In the genomic region with DNA sequence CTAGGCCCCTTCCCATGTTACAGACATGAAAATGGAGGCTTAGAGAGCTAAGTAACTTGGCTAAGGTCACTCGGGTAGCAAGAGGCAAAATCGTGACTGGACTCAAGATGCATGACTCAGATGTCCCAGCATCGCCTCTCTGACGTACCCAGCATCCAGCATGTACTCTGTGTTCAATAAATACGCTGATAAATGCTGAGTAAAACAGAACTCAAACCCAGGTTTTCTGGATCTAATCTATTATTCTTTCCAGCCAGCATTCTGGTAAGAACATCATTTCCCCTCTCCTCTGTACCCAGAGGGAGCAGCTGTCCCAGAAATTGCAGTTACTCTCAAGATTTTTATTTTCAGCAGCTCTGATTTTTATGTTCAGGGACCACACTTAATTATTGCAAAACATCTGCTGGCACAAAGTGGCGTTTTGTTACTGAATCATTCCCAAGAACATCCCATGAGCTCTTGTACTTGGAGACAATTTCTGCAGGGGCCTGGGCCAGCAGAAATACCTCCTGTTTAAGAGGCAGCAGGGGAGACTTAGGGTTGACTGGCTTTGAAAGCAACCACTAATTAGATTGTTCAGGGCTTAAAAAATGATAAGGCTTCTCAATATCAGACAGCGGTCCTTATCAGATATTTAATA, we compare ENCODE assay signal across 20 cellular contexts.
DNase-seq lines count a peak whose midpoint lies in the region; ATAC-seq and TF ChIP-seq lines count a peak whose summit lies in the region.
"Had no signal": no experiment of that assay in that cellular context is flagged by ENCODE, and none has a peak within 500 bp of the region (broad histone marks: within the 10 kb centered on the region; RNA-seq: fewer than 3 reads in every experiment).

No MANE protein-coding gene starts in this region.

- H3K36me3 ChIP-seq in body of pancreas (replicated peaks in 1 of 2; ENCODE audit: insufficient read depth in 1 of 2, low read depth in 2 of 2), result no peaks in the 10 kb centered on the region
- no peaks in the 10 kb centered on the region for H3K36me3 ChIP-seq in tibial nerve
- H3K36me3 ChIP-seq in CD8-positive, alpha-beta memory T cell (ENCODE audit: insufficient read depth, low read length), result no peaks in the 10 kb centered on the region

- H3K9me3 Mint-ChIP-seq in CD8-positive, alpha-beta memory T cell, result no peaks in the 10 kb centered on the region
- H3K9me3 Mint-ChIP-seq: central memory CD8-positive, alpha-beta T cell; nephron progenitor cell; WTC11 had no signal

- no peak overlapping the region for H3K27ac Mint-ChIP-seq in CD8-positive, alpha-beta memory T cell
- H3K27ac Mint-ChIP-seq: CD14-positive monocyte, HFFc6, nephron progenitor cell, WTC11 had no signal

- no peaks in the 10 kb centered on the region for H3K4me1 ChIP-seq in body of pancreas
- H3K4me1 ChIP-seq in tibial nerve, result no peaks in the 10 kb centered on the region
- no peaks in the 10 kb centered on the region for H3K4me1 ChIP-seq in CD8-positive, alpha-beta memory T cell (ENCODE audit: insufficient read depth, low read length)

- no peak overlapping the region for H3K4me3 ChIP-seq in body of pancreas
- no peak overlapping the region for H3K4me3 ChIP-seq in tibial nerve
- H3K4me3 ChIP-seq in CD8-positive, alpha-beta memory T cell (ENCODE audit: low read length), result no peak overlapping the region
- H3K4me3 ChIP-seq: smooth muscle cell had no signal

- DNase-seq in body of pancreas (peak in 3 of 4 donors; percentile 24 to 43 (median 26)), Right ventricle myocardium superior (peak; percentile 73), pons (ENCODE audit: low spot score) (peak; percentile 10), tibial nerve (ENCODE audit: low spot score in 2 of 2) (peak; percentile 23 to 75), RPMI8226 (no peak), amniotic stem cell (lab: John Stamatoyannopoulos, UW) (no peak), 8988T (no peak)
- no peak for DNase-seq in CD8-positive, alpha-beta memory T cell
- DNase-seq: activated naive CD4-positive, alpha-beta T cell treated with Interleukin-2 at 50 U/mL for 16 hours; HFFc6; hippocampal formation; Kasumi-1; NCI-H1694 treated with DMSO at 0.1 percent for 48 hours; NCI-H748 treated with DMSO at 0.1 percent for 48 hours; nephron progenitor cell; substantia nigra had no signal

- no peak overlapping the region for H3K4me3 Mint-ChIP-seq in CD8-positive, alpha-beta memory T cell
- H3K4me3 Mint-ChIP-seq: CD14-positive monocyte; central memory CD8-positive, alpha-beta T cell; HFFc6; nephron progenitor cell; WTC11 had no signal

- ATAC-seq in body of pancreas (peak; percentile 68), Right ventricle myocardium superior (ENCODE audit: poor library complexity) (peak; percentile 83)
- ATAC-seq: WTC11 had no signal

- peak in 1 of 2 donors; percentile 85 for TF ChIP-seq EP300 in tibial nerve (IDR thresholded peaks at IDR 0.05)

- H3K9me3 ChIP-seq in body of pancreas (no peaks in the 10 kb centered on the region), tibial nerve (no peaks in the 10 kb centered on the region)
- H3K9me3 ChIP-seq in CD8-positive, alpha-beta memory T cell (ENCODE audit: low read length), result no peaks in the 10 kb centered on the region

- POLR2A ChIA-PET in CD8-positive, alpha-beta memory T cell (lab: Charles Lee), result no interaction called here

- no peak for TF ChIP-seq CTCF in body of pancreas (IDR thresholded peaks at IDR 0.05)
- TF ChIP-seq CTCF in tibial nerve (IDR thresholded peaks at IDR 0.05), result no peak

- H3K27ac ChIP-seq in body of pancreas (peak overlapping the region in 1 of 4 donors; percentile 55), tibial nerve (peak overlapping the region; percentile 53 to 87 (median 78))
- no peak overlapping the region for H3K27ac ChIP-seq in CD8-positive, alpha-beta memory T cell (ENCODE audit: low read depth, low read length)

- TF ChIP-seq POLR2A in body of pancreas (IDR thresholded peaks at IDR 0.05) (no peak), tibial nerve (IDR thresholded peaks at IDR 0.05) (no peak)

- intact Hi-C loops in body of pancreas (cut with DNase I), result no loop called here
- intact Hi-C loops in Right ventricle myocardium superior (cut with DNase I), result no loop called here

- no peaks in the 10 kb centered on the region for H3K27me3 ChIP-seq in body of pancreas
- no peaks in the 10 kb centered on the region for H3K27me3 ChIP-seq in tibial nerve
- no peaks in the 10 kb centered on the region for H3K27me3 ChIP-seq in CD8-positive, alpha-beta memory T cell (ENCODE audit: insufficient read depth, low read length, poor library complexity, severe bottlenecking)

- H3K27me3 Mint-ChIP-seq in CD8-positive, alpha-beta memory T cell, result peaks cover 5 to 8% of the 10 kb centered on the region in 2 donors

- CTCF ChIA-PET in CD8-positive, alpha-beta memory T cell (lab: Charles Lee), result no interaction called here

- H3K36me3 Mint-ChIP-seq in CD8-positive, alpha-beta memory T cell, result no peaks in the 10 kb centered on the region
- H3K36me3 Mint-ChIP-seq: CD14-positive monocyte, WTC11 had no signal

- H3K4me1 Mint-ChIP-seq in CD8-positive, alpha-beta memory T cell, result no peaks in the 10 kb centered on the region
- H3K4me1 Mint-ChIP-seq: CD14-positive monocyte; central memory CD8-positive, alpha-beta T cell; nephron progenitor cell; WTC11 had no signal

- WGBS in body of pancreas, 2 donors, result 56 to 57% methylated on average over 7 of the region's 7 CpGs
- WGBS in tibial nerve, 2 donors, result 56 to 57% methylated on average over 7 of the region's 7 CpGs

Comparison
In these comparisons a context has a peak if more than half of its experiments do, and no peak if none do; other contexts are left out.
1. DNase-seq: peak in body of pancreas (3 of 4), Right ventricle myocardium superior (single experiment), pons (single experiment) and tibial nerve (2 of 2); none in CD8-positive, alpha-beta memory T cell (0 of 5), RPMI8226 (single experiment), amniotic stem cell (single experiment) and 8988T (single experiment).